ENCODE assay signal across 10 cellular contexts in genomic region chr5:9265391-9266287, GRCh38.
DNase-seq lines count a peak whose midpoint lies in the region; ATAC-seq and TF ChIP-seq lines count a peak whose summit lies in the region.
"Had no signal": no experiment of that assay in that cellular context is flagged by ENCODE, and none has a peak within 500 bp of the region (broad histone marks: within the 10 kb centered on the region; RNA-seq: fewer than 3 reads in every experiment).

No MANE protein-coding gene starts in this region.

- DNase-seq in BJ (ENCODE audit: low read depth) (peak; percentile 90), SK-MEL-5 (ENCODE audit: low read depth, low spot score) (peak; percentile 92), fibroblast of villous mesenchyme (ENCODE audit: low read depth) (peak; percentile 92), non-pigmented ciliary epithelial cell (ENCODE audit: low read depth) (peak; percentile 88), GM13976 (ENCODE audit: low spot score) (no peak)
- DNase-seq in CD4-positive, alpha-beta T cell, result no peak
- DNase-seq: activated CD4-positive, alpha-beta T cell treated with anti-CD3 and anti-CD28 coated beads, Interleukin-2, amount 50 U/mL, for 4 hours; dorsolateral prefrontal cortex had no signal

- no peak overlapping the region for H3K4me3 Mint-ChIP-seq in CD4-positive, alpha-beta T cell

- no peaks in the 10 kb centered on the region for H3K27me3 Mint-ChIP-seq in CD4-positive, alpha-beta T cell

- H3K36me3 ChIP-seq in BJ (ENCODE audit: control insufficient read depth, insufficient read depth, low read length), result no peaks in the 10 kb centered on the region

- CTCF ChIA-PET in BJ (lab: Yijun Ruan, JAX), result interaction anchor here (0.8 to 1.3 kb wide), 2 partner anchors 9 to 109 kb away, joined by 3 read pairs; no protein-coding TSS in a partner anchor
- CTCF ChIA-PET in CD4-positive, alpha-beta T cell (lab: Charles Lee), result no interaction called here

- TF ChIP-seq CTCF in BJ (IDR thresholded peaks at IDR 0.05; ENCODE audit: insufficient read depth, low read depth, low read length) (no peak), fibroblast of villous mesenchyme (IDR thresholded peaks at IDR 0.05; ENCODE audit: insufficient read depth, low read depth, low read length) (no peak), GM13976 (IDR thresholded peaks at IDR 0.05; ENCODE audit: borderline replicate concordance, control extremely low read depth, extremely low read depth, insufficient read depth, missing control alignments) (no peak)
- TF ChIP-seq CTCF in CD4-positive, alpha-beta T cell (IDR thresholded peaks at IDR 0.05), result no peak

- intact Hi-C loops in CD4-positive, alpha-beta T cell (cut with DNase I, micrococcal nuclease), result no loop called here

- no peaks in the 10 kb centered on the region for H3K9me3 ChIP-seq in CD4-positive, alpha-beta T cell (ENCODE audit: control insufficient read depth, low read length)

- no peaks in the 10 kb centered on the region for H3K36me3 Mint-ChIP-seq in CD4-positive, alpha-beta T cell (ENCODE audit: low read depth)

- no peaks in the 10 kb centered on the region for H3K27me3 ChIP-seq in BJ (ENCODE audit: control insufficient read depth, insufficient read depth, low read length)
- no peaks in the 10 kb centered on the region for H3K27me3 ChIP-seq in CD4-positive, alpha-beta T cell (ENCODE audit: control insufficient read depth, insufficient read depth, low read length)
- H3K27me3 ChIP-seq: dorsolateral prefrontal cortex had no signal

- H3K4me3 ChIP-seq in BJ (ENCODE audit: low read depth, low read length), result no peak overlapping the region
- H3K4me3 ChIP-seq in fibroblast of villous mesenchyme (ENCODE audit: low read depth, low read length), result peak overlapping the region; percentile 13
- H3K4me3 ChIP-seq: dorsolateral prefrontal cortex had no signal

- no peaks in the 10 kb centered on the region for H3K4me1 Mint-ChIP-seq in CD4-positive, alpha-beta T cell (ENCODE audit: low read depth)

- POLR2A ChIA-PET in BJ (lab: Charles Lee), result interaction anchor here (0.6 kb wide), 1 partner anchor 101 kb away, joined by 3 read pairs; no protein-coding TSS in a partner anchor
- POLR2A ChIA-PET in CD4-positive, alpha-beta T cell (lab: Charles Lee), result no interaction called here

- H3K27ac ChIP-seq in CD4-positive, alpha-beta T cell (ENCODE audit: low read depth, low read length), result no peak overlapping the region

- peaks cover 5% of the 10 kb centered on the region for H3K9me3 Mint-ChIP-seq in CD4-positive, alpha-beta T cell

- in situ Hi-C loops in SK-MEL-5 (cut with HindIII; ENCODE audit: low pct_unique_long_range_greater_than_20kb, low sequenced_read_pairs), result no loop called here
- in situ Hi-C loops in GM13976 (cut with MboI; ENCODE audit: low sequenced_read_pairs, unreplicated experiment), result no loop called here

- H3K27ac Mint-ChIP-seq in CD4-positive, alpha-beta T cell, result no peak overlapping the region

- no peak for ATAC-seq in HG03354 (IDR thresholded peaks at IDR 0.05; ENCODE audit: poor library complexity, severe bottlenecking, unreplicated experiment)
- no peak for ATAC-seq in CD4-positive, alpha-beta T cell (ENCODE audit: poor library complexity)
- no peak for ATAC-seq in GM21717 (IDR thresholded peaks at IDR 0.05; ENCODE audit: unreplicated experiment)

Comparison
In these comparisons a context has a peak if more than half of its experiments do, and no peak if none do; other contexts are left out.
1. DNase-seq: peak in BJ (single experiment), SK-MEL-5 (single experiment), fibroblast of villous mesenchyme (single experiment) and non-pigmented ciliary epithelial cell (single experiment); none in CD4-positive, alpha-beta T cell (0 of 10) and GM13976 (single experiment).